ENCODE assay signal across 8 cellular contexts in genomic region chr2:65070172-65070830, GRCh38. TPM values are rescaled to one million over a fixed set of nuclear protein-coding genes. Genes with fewer than 3 reads are reported as not detected.
DNase-seq lines count a peak whose midpoint lies in the region; ATAC-seq lines count a peak whose summit lies in the region.
"Had no signal": no experiment of that assay in that cellular context is flagged by ENCODE, and none has a peak within 500 bp of the region (broad histone marks: within the 10 kb centered on the region; RNA-seq: fewer than 3 reads in every experiment).

No MANE protein-coding gene starts in this region.

- H3K4me3 Mint-ChIP-seq in IgD-negative memory B cell: no peak overlapping the region

- no peaks in the 10 kb centered on the region for H3K27me3 ChIP-seq in adipocyte (replicated peaks; ENCODE audit: control insufficient read depth, insufficient read depth, low read length)

- peaks cover 40% of the 10 kb centered on the region for H3K4me1 ChIP-seq in adipocyte (ENCODE audit: control insufficient read depth, insufficient read depth, low read length)

- H3K27me3 Mint-ChIP-seq in IgD-negative memory B cell: no peaks in the 10 kb centered on the region

- intact Hi-C loops in left ventricle myocardium superior (cut with micrococcal nuclease): loop anchor here (5.0 kb wide), 1 partner anchor 57 kb away; no protein-coding TSS in a partner anchor

- DNase-seq in adipocyte (ENCODE audit: low read depth): peak; percentile 43
- no peak for DNase-seq in left ventricle myocardium superior
- DNase-seq in substantia nigra (lab: John Stamatoyannopoulos, UW): no peak
- no peak for DNase-seq in NCI-H774 (lab: John Stamatoyannopoulos, UW)
- no peak for DNase-seq in NCI-H1436 treated with DMSO at 0.1 percent for 48 hours (lab: John Stamatoyannopoulos, UW)
- DNase-seq: MM.1S had no signal

- peak overlapping the region; percentile 60 for H3K27ac ChIP-seq in substantia nigra (ENCODE audit: low read depth, low read length, poor library complexity, severe bottlenecking)

- H3K9me3 ChIP-seq in adipocyte (ENCODE audit: control insufficient read depth, low read length): no peaks in the 10 kb centered on the region

- no peaks in the 10 kb centered on the region for H3K9me3 Mint-ChIP-seq in IgD-negative memory B cell

- peak overlapping the region; percentile 40 for H3K9ac ChIP-seq in adipocyte (ENCODE audit: low read length)

- H3K4me3 ChIP-seq in adipocyte (ENCODE audit: low read length): no peak overlapping the region

- ATAC-seq in left ventricle myocardium superior: peak; percentile 48
- no peak for ATAC-seq in HG03442 (IDR thresholded peaks at IDR 0.05; ENCODE audit: unreplicated experiment)

- H3K27ac Mint-ChIP-seq in IgD-negative memory B cell: peak overlapping the region in 2 of 3 donors; percentile 59 to 64

- H3K36me3 ChIP-seq in adipocyte (ENCODE audit: control insufficient read depth, insufficient read depth, low read length, severe bottlenecking): peaks cover 44% of the 10 kb centered on the region

- H3K36me3 Mint-ChIP-seq in IgD-negative memory B cell: no peaks in the 10 kb centered on the region

- peaks cover 15 to 20% (median 20%) of the 10 kb centered on the region in 3 donors for H3K4me1 Mint-ChIP-seq in IgD-negative memory B cell

RNA-seq across cellular contexts. Expression of gene CEP68, which starts 14.1 kb away (rescaled TPM):
- 12.1 TPM for polyA plus RNA-seq in IgD-negative memory B cell
- total RNA-seq in left ventricle myocardium superior: 19.5 TPM

RNA-seq across cellular contexts. Expression of gene RAB1A, which starts 59.6 kb away (rescaled TPM):
- polyA plus RNA-seq in IgD-negative memory B cell: 44.4 TPM
- total RNA-seq in left ventricle myocardium superior: 121 TPM
